8 cellular contexts compared by ENCODE assay signal in the genomic region with DNA sequence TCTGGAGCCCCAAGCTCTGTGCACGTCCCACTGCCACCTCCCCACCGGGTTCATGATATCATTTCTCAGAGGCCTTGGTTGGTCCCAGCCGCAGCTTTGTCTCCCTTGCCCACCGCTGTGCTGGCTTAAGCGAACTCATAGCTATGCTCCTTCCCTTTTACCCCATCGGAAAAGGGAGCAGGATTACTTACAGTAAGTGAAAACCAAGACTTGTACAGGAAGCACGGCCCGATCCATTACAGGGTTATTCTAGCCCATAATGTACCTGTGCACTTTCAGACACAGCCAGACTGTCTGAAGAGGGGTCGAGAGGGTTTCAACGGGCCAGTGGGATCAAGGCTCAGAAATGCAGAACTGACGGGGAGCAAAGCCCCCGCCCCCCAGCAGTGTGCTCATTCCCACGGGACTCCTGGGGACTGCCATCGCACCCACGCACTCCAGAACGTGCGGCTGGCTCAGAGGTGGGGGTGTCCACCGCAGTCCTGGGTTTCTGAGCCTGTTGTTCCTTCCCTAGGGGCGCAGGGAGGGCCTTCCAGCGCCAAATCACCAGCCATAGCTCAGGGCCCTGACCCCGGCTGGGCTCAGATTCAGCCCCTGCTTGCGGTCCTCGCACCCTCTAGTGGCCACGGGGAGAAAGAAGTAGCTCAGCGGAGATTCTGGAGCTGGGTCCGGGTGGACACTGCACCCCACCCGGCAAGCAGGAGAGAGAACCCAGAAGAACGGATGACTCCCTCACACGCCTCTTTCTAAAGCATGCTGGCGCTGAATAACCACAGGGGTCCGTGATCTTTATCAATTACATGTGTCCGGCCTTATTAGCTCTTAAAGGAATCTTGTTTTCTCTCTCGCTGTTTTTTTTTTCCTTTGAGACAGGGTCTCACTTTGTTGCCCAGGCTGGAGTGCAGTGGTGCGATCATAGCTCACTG.
DNase-seq lines count a peak whose midpoint lies in the region; ATAC-seq lines count a peak whose summit lies in the region.

No MANE protein-coding gene starts in this region.

- H3K27ac ChIP-seq in duodenal mucosa (ENCODE audit: low read depth, low read length): no peak overlapping the region

- ATAC-seq in HG02938 (IDR thresholded peaks at IDR 0.05; ENCODE audit: unreplicated experiment): peak; percentile 88

- no peaks in the 10 kb centered on the region for H3K9me3 ChIP-seq in duodenal mucosa (ENCODE audit: control insufficient read depth in 1 of 2, low read length in 2 of 2)

- H3K9ac ChIP-seq in duodenal mucosa (ENCODE audit: low read depth in 1 of 2, low read length in 2 of 2): peak overlapping the region; percentile 48 to 52

- H3K36me3 ChIP-seq in duodenal mucosa (ENCODE audit: control insufficient read depth in 1 of 2, insufficient read depth in 2 of 2, low read length in 2 of 2): no peaks in the 10 kb centered on the region

- peak; percentile 24 for DNase-seq in NCI-H510A treated with DMSO at 0.1 percent for 48 hours (lab: John Stamatoyannopoulos, UW)
- DNase-seq in NCI-H510A (lab: John Stamatoyannopoulos, UW): no peak
- DNase-seq in NCI-H2227 treated with DMSO at 0.1 percent for 48 hours (lab: John Stamatoyannopoulos, UW): peak; percentile 57
- DNase-seq in activated CD4-positive, alpha-beta T cell treated with anti-CD3 and anti-CD28 coated beads, Interleukin-2, amount 50 U/mL, for 4 hours: peak; percentile 58 to 61
- peak; percentile 26 for DNase-seq in medulla oblongata (ENCODE audit: extremely low spot score)
- DNase-seq in stimulated activated CD8-positive, alpha-beta memory T cell treated with anti-CD3 and anti-CD28 coated beads, Interleukin-12 subunit alpha, Interleukin-12 subunit beta, amount 100 ng/mL, for 24 hours (ENCODE audit: extremely low read depth): peak; percentile 35

- peaks cover 0 to 12% of the 10 kb centered on the region in 2 donors for H3K4me1 ChIP-seq in duodenal mucosa (ENCODE audit: control insufficient read depth in 1 of 2, insufficient read depth in 2 of 2, low read length in 2 of 2)

- peaks cover 0 to 3% of the 10 kb centered on the region in 2 donors for H3K27me3 ChIP-seq in duodenal mucosa (ENCODE audit: control insufficient read depth in 1 of 2, insufficient read depth in 2 of 2, low read length in 2 of 2)

- peak overlapping the region; percentile 66 for H3K4me3 ChIP-seq in duodenal mucosa (ENCODE audit: low read depth in 1 of 2, low read length in 2 of 2)
